Comparison of ENCODE assay signal across 8 cellular contexts in the genomic region with DNA sequence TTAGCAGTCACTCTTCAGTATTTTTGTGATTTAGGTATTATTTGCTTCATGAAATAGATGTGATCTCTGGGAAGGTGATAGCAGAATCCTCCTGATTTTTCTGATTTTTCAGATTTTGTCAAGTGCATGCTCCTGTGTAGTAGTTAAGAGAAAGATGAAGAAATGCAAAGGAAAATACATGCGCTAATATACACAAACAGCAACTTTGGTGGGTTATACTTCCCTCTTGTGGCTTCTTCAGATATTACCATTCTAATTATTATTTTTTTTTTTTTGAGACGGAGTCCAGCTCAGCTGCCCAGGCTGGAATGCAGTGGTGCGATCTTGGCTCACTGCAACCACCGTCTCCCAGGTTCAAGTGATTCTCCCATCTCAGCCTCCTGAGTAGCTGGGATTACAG. TPM values are rescaled to one million over a fixed set of nuclear protein-coding genes. Genes with fewer than 3 reads are reported as not detected.
DNase-seq lines count a peak whose midpoint lies in the region; ATAC-seq and TF ChIP-seq lines count a peak whose summit lies in the region.

No MANE protein-coding gene starts in this region.

- H3F3A ChIP-seq in PC-9 (ENCODE audit: insufficient read depth, low read depth): 0 out of 2 replicates have a peak, but pooled peaks cover 7% of the 10 kb centered on the region

- no peak overlapping the region for H3K27ac ChIP-seq in PC-9
- H3K27ac ChIP-seq in prostate gland: no peak overlapping the region

- no peaks in the 10 kb centered on the region for H4K20me1 ChIP-seq in PC-9 (ENCODE audit: insufficient read depth)

- no peaks in the 10 kb centered on the region for H3K9me2 ChIP-seq in PC-9 (ENCODE audit: insufficient read depth)

- no peak overlapping the region for H3K4me2 ChIP-seq in PC-9

- peak; percentile 39 for ATAC-seq in GM21717 (IDR thresholded peaks at IDR 0.05; ENCODE audit: unreplicated experiment)
- ATAC-seq in esophagus mucosa: peak; percentile 33
- no peak for ATAC-seq in HG03095 (IDR thresholded peaks at IDR 0.05; ENCODE audit: unreplicated experiment)

- H3K27me3 ChIP-seq in PC-9 (ENCODE audit: insufficient read depth, low read depth) (no peaks in the 10 kb centered on the region), prostate gland (replicated peaks; ENCODE audit: insufficient read depth) (no peaks in the 10 kb centered on the region)

- H3K79me2 ChIP-seq in PC-9 (ENCODE audit: low read depth): peaks cover 15% of the 10 kb centered on the region

- no TSS peak for BruUV-seq in PC-9 (replicated peaks; lab: Mats Ljungman, UMichigan)

- no peaks in the 10 kb centered on the region for H3K9me3 ChIP-seq in PC-9 (ENCODE audit: insufficient read depth, low read depth)
- no peaks in the 10 kb centered on the region for H3K9me3 ChIP-seq in prostate gland

- H3K36me3 ChIP-seq in PC-9 (ENCODE audit: low read depth) (peaks cover 9% of the 10 kb centered on the region; the same call in 1 of the 2 replicates), prostate gland (no peaks in the 10 kb centered on the region)

- no peaks in the 10 kb centered on the region for H3K4me1 ChIP-seq in PC-9 (replicated peaks; ENCODE audit: insufficient read depth)
- no peaks in the 10 kb centered on the region for H3K4me1 ChIP-seq in prostate gland (replicated peaks)

- TF ChIP-seq CTCF in PC-9 (conservative IDR thresholded peaks at IDR 0.05) (peak; percentile 71), prostate gland (IDR thresholded peaks at IDR 0.05) (peak in 3 of 4 experiments; percentile 32 to 44 (median 36))

- TF ChIP-seq POLR2A in prostate gland (IDR thresholded peaks at IDR 0.05): no peak

- CTCF ChIA-PET in PC-9 (lab: Charles Lee): interaction anchor here (0.6 to 1.2 kb wide), 3 partner anchors 265 to 684 kb away, joined by 4 to 5 read pairs (median 4); no protein-coding TSS in a partner anchor

- peak; percentile 2 for DNase-seq in NCI-H146 (lab: John Stamatoyannopoulos, UW)
- no peak for DNase-seq in NCI-H146 treated with DMSO at 0.1 percent for 48 hours (lab: John Stamatoyannopoulos, UW; ENCODE audit: unreplicated experiment)
- DNase-seq in PC-9: no peak
- no peak for DNase-seq in prostate gland (ENCODE audit: low spot score)
- no peak for DNase-seq in Ammon's horn (ENCODE audit: low spot score)

- POLR2A ChIA-PET in PC-9 (lab: Charles Lee; ENCODE audit: unreplicated experiment): no interaction called here

- WGBS in prostate gland: 53% methylated on average over 4 of the region's 4 CpGs

- H3K4me3 ChIP-seq in PC-9 (no peak overlapping the region), prostate gland (no peak overlapping the region)

- H2AFZ ChIP-seq in PC-9: no peak overlapping the region

- intact Hi-C loops in PC-9 (cut with micrococcal nuclease; ENCODE audit: unreplicated experiment) (loop anchor here (2.0 to 10.0 kb wide), 2 partner anchors 132 to 264 kb away; no protein-coding TSS in a partner anchor), prostate gland (cut with DNase I) (no loop called here)

RNA-seq across cellular contexts. Expression of a gene that starts 31.7 kb away (rescaled TPM):
- 103 and 117 TPM in 2 replicates for total RNA-seq in PC-9 (2021)
- 34.1 TPM for total RNA-seq in esophagus mucosa
- total RNA-seq in prostate gland: 10 to 100 TPM; 11.5 to 12.2 TPM
